In the genomic region with DNA sequence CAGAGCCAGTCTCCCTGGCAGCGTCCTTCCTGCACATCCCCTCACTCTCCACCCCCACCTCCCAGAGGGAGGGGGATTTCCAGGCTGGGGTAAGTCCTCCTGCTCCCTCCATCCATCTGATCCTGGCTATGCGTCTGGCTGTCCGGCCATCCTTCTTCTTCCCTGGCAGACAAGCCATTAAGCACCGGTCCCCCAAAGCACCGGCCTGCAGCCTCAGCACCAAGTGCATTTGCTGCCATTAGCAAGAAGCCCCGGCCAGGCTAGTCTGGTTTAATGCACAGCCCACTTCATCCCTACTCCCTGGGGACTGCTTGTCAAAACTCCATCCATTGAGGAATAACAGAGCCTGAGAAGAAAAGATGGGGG, we compare ENCODE assay signal across 2 cellular contexts.
TF ChIP-seq lines count a peak whose summit lies in the region.

No MANE protein-coding gene starts in this region.

TF ChIP-seq in SK-N-SH, 30 proteins besides CTCF, POLR2A, EP300 and RAD21 (continued from another document):
- TF ChIP-seq, protein P1, sequence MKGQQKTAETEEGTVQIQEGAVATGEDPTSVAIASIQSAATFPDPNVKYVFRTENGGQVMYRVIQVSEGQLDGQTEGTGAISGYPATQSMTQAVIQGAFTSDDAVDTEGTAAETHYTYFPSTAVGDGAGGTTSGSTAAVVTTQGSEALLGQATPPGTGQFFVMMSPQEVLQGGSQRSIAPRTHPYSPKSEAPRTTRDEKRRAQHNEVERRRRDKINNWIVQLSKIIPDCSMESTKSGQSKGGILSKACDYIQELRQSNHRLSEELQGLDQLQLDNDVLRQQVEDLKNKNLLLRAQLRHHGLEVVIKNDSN (IDR thresholded peaks at IDR 0.05; ENCODE audit: borderline replicate concordance, low read depth): no peak
- no peak for TF ChIP-seq USF2 (IDR thresholded peaks at IDR 0.05; ENCODE audit: borderline replicate concordance, low read depth, low read length)
- no peak for TF ChIP-seq MAX (IDR thresholded peaks at IDR 0.05; ENCODE audit: low read depth)
- no peak for TF ChIP-seq JUND (IDR thresholded peaks at IDR 0.05)
- no peak for TF ChIP-seq GATA2 (CRISPR knock-in tag; IDR thresholded peaks at IDR 0.05)
- no peak for TF ChIP-seq CHD2 (IDR thresholded peaks at IDR 0.05; ENCODE audit: low read length, partially characterized antibody)
- no peak for TF ChIP-seq TEAD4 (IDR thresholded peaks at IDR 0.05; ENCODE audit: borderline replicate concordance, insufficient read depth)
- TF ChIP-seq TAF1 (IDR thresholded peaks at IDR 0.05; ENCODE audit: borderline replicate concordance, low read depth, low read length): no peak
- no peak for TF ChIP-seq SMC3 (IDR thresholded peaks at IDR 0.05; ENCODE audit: low read depth, low read length)
- TF ChIP-seq MEF2A (IDR thresholded peaks at IDR 0.05; ENCODE audit: borderline replicate concordance, low read depth): no peak
- TF ChIP-seq MXI1 (IDR thresholded peaks at IDR 0.05; ENCODE audit: low read depth, low read length): no peak
- no peak for TF ChIP-seq RCOR1 (IDR thresholded peaks at IDR 0.05; ENCODE audit: low read length)
- no peak for TF ChIP-seq TCF12 (IDR thresholded peaks at IDR 0.05)
TF ChIP-seq in SK-N-SH: peak in this region for 0.

TF ChIP-seq in SK-N-SH treated with all-trans-retinoic acid at 6 μM for 48 hours, 23 proteins besides CTCF, POLR2A, EP300 and RAD21 (continued from another document):
- TF ChIP-seq TCF4 (CRISPR knock-in tag; IDR thresholded peaks at IDR 0.05; ENCODE audit: borderline replicate concordance) (no peak), TOX (CRISPR knock-in tag; IDR thresholded peaks at IDR 0.05; ENCODE audit: borderline replicate concordance) (no peak), PPARA (CRISPR knock-in tag; IDR thresholded peaks at IDR 0.05; ENCODE audit: borderline replicate concordance) (no peak), CSRNP3 (CRISPR knock-in tag; IDR thresholded peaks at IDR 0.05) (no peak), ZFP30 (CRISPR knock-in tag; IDR thresholded peaks at IDR 0.05) (no peak), ZNF565 (CRISPR knock-in tag; conservative IDR thresholded peaks at IDR 0.05; ENCODE audit: low read depth) (no peak), CSDC2 (CRISPR knock-in tag; IDR thresholded peaks at IDR 0.05) (no peak), PATZ1 (CRISPR knock-in tag; IDR thresholded peaks at IDR 0.05; ENCODE audit: borderline replicate concordance) (no peak), ISL1 (CRISPR knock-in tag; IDR thresholded peaks at IDR 0.05) (no peak), SNAI2 (CRISPR knock-in tag; IDR thresholded peaks at IDR 0.05) (no peak), ZC3H10 (CRISPR knock-in tag; IDR thresholded peaks at IDR 0.05) (no peak), ZNF70 (CRISPR knock-in tag; IDR thresholded peaks at IDR 0.05) (no peak)
